In the genomic region with DNA sequence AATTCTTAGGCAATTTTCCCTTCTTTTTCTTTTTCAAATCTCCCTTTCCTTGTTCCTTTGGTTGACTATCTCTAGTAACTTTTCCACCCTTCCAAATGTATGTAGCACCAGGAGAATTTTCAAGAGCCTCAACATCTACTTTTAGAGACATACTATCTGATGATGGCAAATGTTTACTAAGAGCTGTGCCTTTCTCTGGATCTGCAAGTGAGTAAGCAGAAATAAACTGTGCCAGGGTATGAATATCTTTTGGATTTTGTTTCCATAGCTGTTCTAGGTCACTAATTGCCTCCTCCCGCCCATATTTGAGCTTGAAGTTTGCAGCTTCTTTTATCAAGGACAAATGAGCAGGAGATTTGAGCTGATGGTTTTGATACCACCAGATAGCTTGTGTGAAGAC, we compare ENCODE assay signal across 30 cellular contexts.
DNase-seq lines count a peak whose midpoint lies in the region; ATAC-seq and TF ChIP-seq lines count a peak whose summit lies in the region.
"Had no signal": no experiment of that assay in that cellular context is flagged by ENCODE, and none has a peak within 500 bp of the region (broad histone marks: within the 10 kb centered on the region; RNA-seq: fewer than 3 reads in every experiment).

No MANE protein-coding gene starts in this region.

- DNase-seq in CD8-positive, alpha-beta memory T cell: no peak
- no peak for DNase-seq in psoas muscle
- no peak for DNase-seq in thyroid gland
- no peak for DNase-seq in dermis blood vessel endothelial cell
- DNase-seq in left lung: no peak
- DNase-seq: activated CD4-positive, alpha-beta T cell treated with anti-CD3 and anti-CD28 coated beads, Interleukin-2, amount 50 U/mL, for 4 hours; activated CD4-positive, CD25-positive, alpha-beta regulatory T cell; activated naive CD4-positive, alpha-beta T cell treated with anti-CD3 and anti-CD28 coated beads for 36 hours; anterior cingulate cortex; Calu3; DMS79; IMR-90; left colon; mammary epithelial cell; mucosa of descending colon; NCI-H1048; NCI-H1694; NCI-H446 treated with DMSO at 0.1 percent for 48 hours; nephron progenitor cell; retina; SHP77 treated with DMSO at 0.1 percent for 48 hours; small intestine; SW 1271; T1000 had no signal

- peak overlapping the region in 5 of 8 donors; percentile 5 to 80 (median 35) for H3K27ac Mint-ChIP-seq in CD8-positive, alpha-beta memory T cell
- H3K27ac Mint-ChIP-seq: activated naive CD4-positive, alpha-beta T cell treated with anti-CD3 and anti-CD28 coated beads for 36 hours; nephron progenitor cell; stimulated activated naive CD8-positive, alpha-beta T cell treated with anti-CD3 and anti-CD28 coated beads, Interleukin-15, Interleukin-2, amounts not matched to agents 100 ng/mL and 50 ng/mL, for 24 hours had no signal

- H3K9me3 ChIP-seq in CD8-positive, alpha-beta memory T cell (ENCODE audit: low read length): no peaks in the 10 kb centered on the region
- H3K9me3 ChIP-seq in OCI-LY1 (ENCODE audit: low read length): no peaks in the 10 kb centered on the region
- no peaks in the 10 kb centered on the region for H3K9me3 ChIP-seq in psoas muscle
- H3K9me3 ChIP-seq in thyroid gland: no peaks in the 10 kb centered on the region
- no peaks in the 10 kb centered on the region for H3K9me3 ChIP-seq in left lung
- H3K9me3 ChIP-seq: breast epithelium, mucosa of descending colon, vagina had no signal

- H3K36me3 ChIP-seq in CD8-positive, alpha-beta memory T cell (ENCODE audit: insufficient read depth, low read length): no peaks in the 10 kb centered on the region
- H3K36me3 ChIP-seq in OCI-LY1 (ENCODE audit: insufficient read depth, low read length) (0 out of 2 replicates have a peak, but pooled peaks cover 4% of the 10 kb centered on the region), psoas muscle (ENCODE audit: insufficient read depth in 1 of 2, low read depth in 1 of 2) (no peaks in the 10 kb centered on the region), thyroid gland (no peaks in the 10 kb centered on the region), left lung (no peaks in the 10 kb centered on the region)
- H3K36me3 ChIP-seq: breast epithelium, vagina had no signal

- TF ChIP-seq CTCF in OCI-LY1 (IDR thresholded peaks at IDR 0.05; ENCODE audit: low read length) (no peak), psoas muscle (IDR thresholded peaks at IDR 0.05) (no peak), thyroid gland (IDR thresholded peaks at IDR 0.05) (no peak), left lung (IDR thresholded peaks at IDR 0.05) (no peak)

- H3K4me1 Mint-ChIP-seq in CD8-positive, alpha-beta memory T cell: peaks cover 45 to 62% (median 57%) of the 10 kb centered on the region in 3 donors

- H3K4me3 Mint-ChIP-seq in CD8-positive, alpha-beta memory T cell: peak overlapping the region in 1 of 7 donors; percentile 19
- H3K4me3 Mint-ChIP-seq: activated naive CD4-positive, alpha-beta T cell treated with anti-CD3 and anti-CD28 coated beads for 36 hours; nephron progenitor cell; stimulated activated naive CD8-positive, alpha-beta T cell treated with anti-CD3 and anti-CD28 coated beads, Interleukin-15, Interleukin-2, amounts not matched to agents 100 ng/mL and 50 ng/mL, for 24 hours had no signal

- peaks cover 48% of the 10 kb centered on the region for H3K79me2 ChIP-seq in OCI-LY1 (ENCODE audit: insufficient read depth, low read length)

- CTCF ChIA-PET in CD8-positive, alpha-beta memory T cell (lab: Charles Lee): interaction anchor here (0.7 to 1.9 kb wide), 2 partner anchors 17 to 20 kb away, joined by 3 to 10 read pairs; no protein-coding TSS in a partner anchor

- H3K27me3 ChIP-seq in CD8-positive, alpha-beta memory T cell (ENCODE audit: insufficient read depth, low read length, poor library complexity, severe bottlenecking): no peaks in the 10 kb centered on the region
- no peaks in the 10 kb centered on the region for H3K27me3 ChIP-seq in OCI-LY1 (ENCODE audit: insufficient read depth, low read length)
- no peaks in the 10 kb centered on the region for H3K27me3 ChIP-seq in psoas muscle (ENCODE audit: insufficient read depth in 3 of 3, low read length in 2 of 3)
- H3K27me3 ChIP-seq in thyroid gland: no peaks in the 10 kb centered on the region
- peaks cover 0 to 20% of the 10 kb centered on the region in 2 donors for H3K27me3 ChIP-seq in left lung
- H3K27me3 ChIP-seq: breast epithelium, vagina had no signal

- H3K4me3 ChIP-seq in CD8-positive, alpha-beta memory T cell (ENCODE audit: low read length): no peak overlapping the region
- H3K4me3 ChIP-seq in OCI-LY1 (ENCODE audit: low read depth, low read length, poor library complexity, severe bottlenecking) (no peak overlapping the region), psoas muscle (no peak overlapping the region), thyroid gland (replicated peaks in 1 of 3) (no peak overlapping the region), left lung (no peak overlapping the region)
- H3K4me3 ChIP-seq: breast epithelium, mucosa of descending colon, vagina had no signal

- H3K27me3 Mint-ChIP-seq in CD8-positive, alpha-beta memory T cell: no peaks in the 10 kb centered on the region
- H3K27me3 Mint-ChIP-seq: stimulated activated naive CD8-positive, alpha-beta T cell treated with anti-CD3 and anti-CD28 coated beads, Interleukin-15, Interleukin-2, amounts not matched to agents 100 ng/mL and 50 ng/mL, for 24 hours had no signal

- no peak overlapping the region for H3K4me2 ChIP-seq in OCI-LY1 (ENCODE audit: low read length)

- no peaks in the 10 kb centered on the region for H3K9me3 Mint-ChIP-seq in CD8-positive, alpha-beta memory T cell
- H3K9me3 Mint-ChIP-seq: activated naive CD4-positive, alpha-beta T cell treated with anti-CD3 and anti-CD28 coated beads for 36 hours; stimulated activated naive CD8-positive, alpha-beta T cell treated with anti-CD3 and anti-CD28 coated beads, Interleukin-15, Interleukin-2, amounts not matched to agents 100 ng/mL and 50 ng/mL, for 24 hours had no signal

- no peak overlapping the region for H3K9ac ChIP-seq in OCI-LY1 (ENCODE audit: low read length)

- peaks cover 25% of the 10 kb centered on the region for H3K4me1 ChIP-seq in CD8-positive, alpha-beta memory T cell (ENCODE audit: insufficient read depth, low read length)
- H3K4me1 ChIP-seq in OCI-LY1 (ENCODE audit: insufficient read depth, low read length, severe bottlenecking) (peaks cover 48% of the 10 kb centered on the region), psoas muscle (peaks cover 29% of the 10 kb centered on the region), thyroid gland (peaks cover 8 to 26% of the 10 kb centered on the region in 2 donors), left lung (peaks cover 9 to 28% of the 10 kb centered on the region in 2 donors)

- POLR2A ChIA-PET in CD8-positive, alpha-beta memory T cell (lab: Charles Lee): no interaction called here

- no peak for TF ChIP-seq POLR2A in thyroid gland (IDR thresholded peaks at IDR 0.05)

- H3F3A ChIP-seq in OCI-LY1 (ENCODE audit: insufficient read depth, low read length): peaks cover 3% of the 10 kb centered on the region; the same call in 1 of the 2 replicates

- ATAC-seq in psoas muscle (peak in 3 of 4 donors; percentile 29 to 80 (median 57)), left lung (no peak)
- ATAC-seq: HCT116, left colon, mucosa of descending colon had no signal

- 54 to 92% (median 68%) methylated on average over 1 of the region's 1 CpG for WGBS in psoas muscle, 3 donors
- WGBS in thyroid gland, 2 donors: 82 to 100% methylated on average over 1 of the region's 1 CpG

- H3K27ac ChIP-seq in CD8-positive, alpha-beta memory T cell (ENCODE audit: low read depth, low read length): no peak overlapping the region
- peak overlapping the region; percentile 43 for H3K27ac ChIP-seq in OCI-LY1 (ENCODE audit: low read depth, low read length, poor library complexity, severe bottlenecking)
- peak overlapping the region; percentile 8 for H3K27ac ChIP-seq in cingulate gyrus (ENCODE audit: low read depth, low read length)
- no peak overlapping the region for H3K27ac ChIP-seq in psoas muscle
- H3K27ac ChIP-seq in thyroid gland: peak overlapping the region in 1 of 3 donors; percentile 37
- H3K27ac ChIP-seq in left lung: no peak overlapping the region
- H3K27ac ChIP-seq: breast epithelium, vagina had no signal

- no peaks in the 10 kb centered on the region for H4K20me1 ChIP-seq in OCI-LY1 (ENCODE audit: insufficient read depth, low read length)

- intact Hi-C loops in psoas muscle (cut with DNase I): no loop called here
- intact Hi-C loops in thyroid gland (cut with DNase I): no loop called here
- intact Hi-C loops in left lung (cut with DNase I): no loop called here

- H2AFZ ChIP-seq in OCI-LY1 (ENCODE audit: low read length): no peak overlapping the region

- H3K9me2 ChIP-seq in OCI-LY1 (ENCODE audit: low read depth, low read length): no peaks in the 10 kb centered on the region

- peaks cover 0 to 9% (median 0%) of the 10 kb centered on the region in 3 donors for H3K36me3 Mint-ChIP-seq in CD8-positive, alpha-beta memory T cell

Comparison
In these comparisons a context has a peak if more than half of its experiments do, and no peak if none do; other contexts are left out.
1. H3K27ac ChIP-seq: peak in OCI-LY1 (single experiment) and cingulate gyrus (single experiment); none in CD8-positive, alpha-beta memory T cell (single experiment), psoas muscle (single experiment) and left lung (0 of 2).